In genomic region chr3:76669305-76669704, GRCh38 we compare ENCODE assay signal across 23 cellular contexts.
"Had no signal": no experiment of that assay in that cellular context is flagged by ENCODE, and none has a peak within 500 bp of the region (broad histone marks: within the 10 kb centered on the region; RNA-seq: fewer than 3 reads in every experiment).

No MANE protein-coding gene starts in this region.

- H3K9me3 ChIP-seq: esophagus muscularis mucosa, gastroesophageal sphincter, heart right ventricle, pancreas, right lobe of liver, suprapubic skin, vagina had no signal

- H3K27ac ChIP-seq: esophagus muscularis mucosa, foreskin keratinocyte, gastroesophageal sphincter, heart right ventricle, pancreas, right lobe of liver, suprapubic skin, vagina had no signal

- DNase-seq: effector memory CD4-positive, alpha-beta T cell; foreskin keratinocyte; heart right ventricle; naive thymus-derived CD8-positive, alpha-beta T cell; nephron progenitor cell; occipital lobe; pancreas; retina; right lobe of liver; stimulated activated CD4-positive, alpha-beta T cell treated with anti-CD3 and anti-CD28 coated beads, Interleukin-12 subunit alpha, Interleukin-12 subunit beta, amount 100 ng/mL, for 4 hours; stimulated activated CD4-positive, alpha-beta T cell treated with anti-CD3 and anti-CD28 coated beads, Interleukin-1b, Interleukin-23, amount 100 ng/mL, for 48 hours; stimulated activated CD4-positive, alpha-beta T cell treated with anti-CD3 and anti-CD28 coated beads, Interleukin-4, amount 100 ng/mL, for 1 hour; stimulated activated CD8-positive, alpha-beta memory T cell treated with anti-CD3 and anti-CD28 coated beads, Interleukin-4, amount 100 ng/mL, for 48 hours; stimulated activated naive CD4-positive, alpha-beta T cell; stimulated activated naive CD8-positive, alpha-beta T cell treated with anti-CD3 and anti-CD28 coated beads, Interleukin-15, amount 100 ng/mL, for 72 hours; trophoblast cell had no signal

- H3K27me3 ChIP-seq: foreskin keratinocyte, gastroesophageal sphincter, heart right ventricle, pancreas, right lobe of liver, suprapubic skin, vagina had no signal

- H3K4me3 ChIP-seq: esophagus muscularis mucosa, gastroesophageal sphincter, heart right ventricle, lung, pancreas, right lobe of liver, smooth muscle cell, suprapubic skin, vagina had no signal

- H3K4me1 ChIP-seq: esophagus muscularis mucosa, foreskin keratinocyte, gastroesophageal sphincter, heart right ventricle, pancreas, right lobe of liver, suprapubic skin, vagina had no signal

- H3K36me3 ChIP-seq: esophagus muscularis mucosa, gastroesophageal sphincter, heart right ventricle, pancreas, right lobe of liver, suprapubic skin, vagina had no signal

- H3K4me2 ChIP-seq: smooth muscle cell had no signal

- ATAC-seq: foreskin keratinocyte; gastroesophageal sphincter; heart right ventricle; left lobe of liver; naive thymus-derived CD8-positive, alpha-beta T cell; pancreas; right lobe of liver; stimulated activated naive CD8-positive, alpha-beta T cell treated with anti-CD3 and anti-CD28 coated beads, Interleukin-15, amount 100 ng/mL, for 72 hours had no signal
